Comparison of ENCODE assay signal across 8 cellular contexts in the genomic region with DNA sequence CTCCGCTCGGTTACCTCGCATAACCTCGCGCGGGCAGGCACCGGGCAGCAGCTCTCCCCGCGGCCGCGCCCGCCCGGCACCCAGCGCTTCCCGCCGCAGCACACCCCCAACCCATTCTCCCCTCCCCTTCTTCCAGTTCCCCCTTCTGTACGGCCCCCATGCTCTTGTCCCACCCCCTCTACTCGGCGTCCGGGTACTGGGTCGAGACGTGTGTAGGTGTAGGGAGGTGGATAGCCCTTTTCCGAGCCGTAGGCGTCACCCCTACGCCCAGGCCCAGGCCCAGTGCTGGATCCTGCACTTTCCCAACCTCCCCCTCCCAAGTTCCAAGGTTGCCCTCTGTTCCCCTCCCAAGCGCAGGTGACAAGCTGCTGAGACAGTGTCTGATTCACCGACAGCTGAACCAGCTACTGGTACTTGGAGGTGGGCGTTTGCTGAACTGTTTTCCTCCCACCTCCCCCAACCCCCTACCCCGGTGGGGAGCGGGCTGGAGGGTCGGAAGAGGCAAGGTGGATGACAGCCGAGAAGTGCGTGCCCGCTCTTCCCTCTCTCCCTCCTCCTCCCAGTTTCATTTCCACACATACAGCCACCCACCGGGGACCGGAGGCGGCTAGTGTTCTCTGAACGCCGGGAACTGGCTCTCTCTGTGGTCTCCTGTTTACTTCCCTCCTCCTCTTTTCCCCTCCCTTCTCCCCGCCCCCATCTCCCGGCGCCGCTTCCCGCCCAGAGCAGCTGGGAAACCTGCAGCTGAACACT. TPM values are rescaled to one million over a fixed set of nuclear protein-coding genes. Genes with fewer than 3 reads are reported as not detected.
DNase-seq lines count a peak whose midpoint lies in the region; ATAC-seq and TF ChIP-seq lines count a peak whose summit lies in the region.

No MANE protein-coding gene starts in this region.

- TF ChIP-seq CTCF in esophagus squamous epithelium (IDR thresholded peaks at IDR 0.05): no peak

- H3K27me3 Mint-ChIP-seq in activated T-cell treated with anti-CD3 and anti-CD28 coated beads, Interleukin-2, amount 50 U/mL, for 24 hours: no peaks in the 10 kb centered on the region

- DNase-seq in NCI-H774 (lab: John Stamatoyannopoulos, UW): peak; percentile 84
- DNase-seq in activated T-cell treated with anti-CD3 and anti-CD28 coated beads, Interleukin-2, amount 50 U/mL, for 24 hours: no peak
- DNase-seq in esophagus squamous epithelium (lab: John Stamatoyannopoulos, UW): peak; percentile 61
- DNase-seq in stimulated activated naive CD8-positive, alpha-beta T cell treated with anti-CD3 and anti-CD28 coated beads, Interleukin-15, Interleukin-2, amounts not matched to agents 100 U/mL and 50 U/mL, for 24 hours: peak; percentile 65

- H3K9me3 Mint-ChIP-seq in activated T-cell treated with anti-CD3 and anti-CD28 coated beads, Interleukin-2, amount 50 U/mL, for 24 hours: no peaks in the 10 kb centered on the region

- no peaks in the 10 kb centered on the region for H3K9me3 ChIP-seq in BLaER1 treated with 17β-estradiol and CSF1 and Interleukin-3, amounts not matched to agents 10 nM and 100 nM (replicated peaks in 1 of 11)
- no peaks in the 10 kb centered on the region for H3K9me3 ChIP-seq in esophagus squamous epithelium
- H3K9me3 ChIP-seq in mucosa of stomach (ENCODE audit: control insufficient read depth, low read length): no peaks in the 10 kb centered on the region

- peak overlapping the region; percentile 100 for H3K27ac Mint-ChIP-seq in activated T-cell treated with anti-CD3 and anti-CD28 coated beads, Interleukin-2, amount 50 U/mL, for 24 hours

- peak overlapping the region; percentile 89 for H3K4me3 Mint-ChIP-seq in activated T-cell treated with anti-CD3 and anti-CD28 coated beads, Interleukin-2, amount 50 U/mL, for 24 hours

- H3K27me3 ChIP-seq in BLaER1 treated with 17β-estradiol and CSF1 and Interleukin-3, amounts not matched to agents 10 nM and 100 nM: no peaks in the 10 kb centered on the region
- H3K27me3 ChIP-seq in esophagus squamous epithelium: no peaks in the 10 kb centered on the region
- H3K27me3 ChIP-seq in mucosa of stomach (ENCODE audit: control insufficient read depth, insufficient read depth, low read length): no peaks in the 10 kb centered on the region

- H3K36me3 Mint-ChIP-seq in activated T-cell treated with anti-CD3 and anti-CD28 coated beads, Interleukin-2, amount 50 U/mL, for 24 hours (ENCODE audit: low read depth): peaks cover 2% of the 10 kb centered on the region

- peak overlapping the region; percentile 49 to 71 (median 60) for H3K4me3 ChIP-seq in BLaER1 treated with 17β-estradiol and CSF1 and Interleukin-3, amounts not matched to agents 10 nM and 100 nM
- H3K4me3 ChIP-seq in esophagus squamous epithelium (peak overlapping the region; percentile 38 to 72 (median 51)), mucosa of stomach (ENCODE audit: low read length) (peak overlapping the region; percentile 31)

- TF ChIP-seq POLR2A in GM18951 (IDR thresholded peaks at IDR 0.05; ENCODE audit: extremely low read depth, insufficient read depth, insufficient read length) (peak; percentile 20), esophagus squamous epithelium (IDR thresholded peaks at IDR 0.05) (peak in 2 of 4 donors; percentile 78 to 82)

- WGBS in esophagus squamous epithelium, 2 donors: 1% methylated on average over 31 to 35 of the region's 45 CpGs

- no peaks in the 10 kb centered on the region for H3K36me3 ChIP-seq in BLaER1 treated with 17β-estradiol and CSF1 and Interleukin-3, amounts not matched to agents 10 nM and 100 nM
- no peaks in the 10 kb centered on the region for H3K36me3 ChIP-seq in esophagus squamous epithelium
- H3K36me3 ChIP-seq in mucosa of stomach (ENCODE audit: control insufficient read depth, insufficient read depth, low read length): no peaks in the 10 kb centered on the region

- peaks cover 35 to 65% (median 43%) of the 10 kb centered on the region in 10 experiments for H3K4me1 ChIP-seq in BLaER1 treated with 17β-estradiol and CSF1 and Interleukin-3, amounts not matched to agents 10 nM and 100 nM
- H3K4me1 ChIP-seq in esophagus squamous epithelium (peaks cover 24 to 70% (median 36%) of the 10 kb centered on the region in 3 donors), mucosa of stomach (ENCODE audit: control insufficient read depth, insufficient read depth, low read length) (peaks cover 28% of the 10 kb centered on the region)

- in situ Hi-C loops in GM18951 (cut with MboI; ENCODE audit: low sequenced_read_pairs, unreplicated experiment): no loop called here

- intact Hi-C loops in esophagus squamous epithelium (cut with DNase I): loop anchor here (2.0 kb wide), 1 partner anchor 60 kb away; no protein-coding TSS in a partner anchor

- no peaks in the 10 kb centered on the region for H4K20me1 ChIP-seq in BLaER1 treated with 17β-estradiol and CSF1 and Interleukin-3, amounts not matched to agents 10 nM and 100 nM

- peak overlapping the region; percentile 87 to 96 (median 93) for H3K4me2 ChIP-seq in BLaER1 treated with 17β-estradiol and CSF1 and Interleukin-3, amounts not matched to agents 10 nM and 100 nM

- H3K4me1 Mint-ChIP-seq in activated T-cell treated with anti-CD3 and anti-CD28 coated beads, Interleukin-2, amount 50 U/mL, for 24 hours (ENCODE audit: low read depth): peaks cover 43% of the 10 kb centered on the region

- peak overlapping the region; percentile 92 to 99 (median 96) for H3K9ac ChIP-seq in BLaER1 treated with 17β-estradiol and CSF1 and Interleukin-3, amounts not matched to agents 10 nM and 100 nM
- H3K9ac ChIP-seq in mucosa of stomach (ENCODE audit: low read length): peak overlapping the region; percentile 85

- peak; percentile 16 for ATAC-seq in HG03442 (IDR thresholded peaks at IDR 0.05; ENCODE audit: unreplicated experiment)
- peak; percentile 12 for ATAC-seq in stimulated activated naive CD8-positive, alpha-beta T cell treated with anti-CD3 and anti-CD28 coated beads, Interleukin-15, Interleukin-2, amounts not matched to agents 100 U/mL and 50 U/mL, for 24 hours

- peak overlapping the region; percentile 95 to 100 (median 99) for H3K27ac ChIP-seq in BLaER1 treated with 17β-estradiol and CSF1 and Interleukin-3, amounts not matched to agents 10 nM and 100 nM
- peak overlapping the region; percentile 96 to 100 (median 100) for H3K27ac ChIP-seq in esophagus squamous epithelium

RNA-seq across cellular contexts. Expression of a gene that starts 6.0 kb away (rescaled TPM):
- total RNA-seq in esophagus squamous epithelium: 10 to 100 TPM; 13.7 to 71.0 (median 17.3) TPM
